ENCODE assay signal across 8 cellular contexts in genomic region chr1:231395051-231395995, GRCh38. TPM values are rescaled to one million over a fixed set of nuclear protein-coding genes. Genes with fewer than 3 reads are reported as not detected.
A peak's percentile ranks its signal among the peaks of the same experiment; 100 is the strongest.
DNase-seq lines count a peak whose midpoint lies in the region; ATAC-seq and TF ChIP-seq lines count a peak whose summit lies in the region.

No MANE protein-coding gene starts in this region.

- H3K36me3 Mint-ChIP-seq in dendritic cell treated with granulocyte-macrophage colony-stimulating factor and Interleukin-4, amounts not matched to agents 40 ng/mL and 50 ng/mL, for 4 days (ENCODE audit: low read depth): no peaks in the 10 kb centered on the region

- H2BK5ac ChIP-seq in mesendoderm (ENCODE audit: low read length): no peak overlapping the region

- H3K36me3 ChIP-seq in A673 (ENCODE audit: insufficient read depth, low read length, poor library complexity, severe bottlenecking) (no peaks in the 10 kb centered on the region), mesendoderm (ENCODE audit: control insufficient read depth, insufficient read depth, low read length) (no peaks in the 10 kb centered on the region)

- CTCF ChIA-PET in A673 (lab: Charles Lee): no interaction called here

- H3K18ac ChIP-seq in mesendoderm (ENCODE audit: low read length): peak overlapping the region; percentile 5

- no peak overlapping the region for H3K4ac ChIP-seq in mesendoderm (ENCODE audit: low read depth, low read length)

- DNase-seq in A673 (ENCODE audit: low spot score): peak; percentile 80
- DNase-seq in LoVo (ENCODE audit: low spot score): peak; percentile 63
- peak; percentile 90 for DNase-seq in mesendoderm
- no peak for DNase-seq in SHP77 (lab: John Stamatoyannopoulos, UW)
- no peak for DNase-seq in NCI-H2171 (lab: John Stamatoyannopoulos, UW)
- no peak for DNase-seq in globus pallidus (ENCODE audit: low spot score)

- H4K5ac ChIP-seq in mesendoderm (ENCODE audit: low read length): no peak overlapping the region

- no peak overlapping the region for H3K23ac ChIP-seq in mesendoderm (ENCODE audit: low read length)

- H3K4me3 ChIP-seq in A673 (ENCODE audit: low read depth, low read length, poor library complexity, severe bottlenecking): no peak overlapping the region
- no peak overlapping the region for H3K4me3 ChIP-seq in mesendoderm (ENCODE audit: low read length)

- TF ChIP-seq CTCF in A673 (conservative IDR thresholded peaks at IDR 0.05; ENCODE audit: low read depth, low read length): no peak

- H3K4me1 ChIP-seq in A673 (ENCODE audit: insufficient read depth, low read length, poor library complexity, severe bottlenecking) (peaks cover 16% of the 10 kb centered on the region), mesendoderm (ENCODE audit: control insufficient read depth, low read depth, low read length) (peaks cover 11% of the 10 kb centered on the region)

- no peak overlapping the region for H2BK120ac ChIP-seq in mesendoderm (ENCODE audit: low read depth, low read length)

- no peak overlapping the region for H4K8ac ChIP-seq in mesendoderm (ENCODE audit: low read depth, low read length)

- no peak overlapping the region for H2BK15ac ChIP-seq in mesendoderm (replicated peaks; ENCODE audit: low read depth)

- peaks cover 62% of the 10 kb centered on the region for H3K4me1 Mint-ChIP-seq in dendritic cell treated with granulocyte-macrophage colony-stimulating factor and Interleukin-4, amounts not matched to agents 40 ng/mL and 50 ng/mL, for 4 days (ENCODE audit: low read depth)

- H3K27me3 ChIP-seq in A673 (replicated peaks; ENCODE audit: insufficient read depth, low read depth, low read length, poor library complexity) (no peaks in the 10 kb centered on the region), mesendoderm (ENCODE audit: insufficient read depth, low read length, poor library complexity) (no peaks in the 10 kb centered on the region)

- POLR2A ChIA-PET in A673 (lab: Charles Lee; ENCODE audit: low non-redundant PET): interaction anchor here (0.6 kb wide), 1 partner anchor 54 kb away, joined by 3 read pairs; no protein-coding TSS in a partner anchor

- H3K79me2 ChIP-seq in mesendoderm (ENCODE audit: control insufficient read depth, insufficient read depth, low read length): no peaks in the 10 kb centered on the region

- H3K4me2 ChIP-seq in mesendoderm (ENCODE audit: low read length): no peak overlapping the region

- H2AK5ac ChIP-seq in mesendoderm (ENCODE audit: low read length): no peak overlapping the region

- H3K79me1 ChIP-seq in mesendoderm (ENCODE audit: low read length): no peaks in the 10 kb centered on the region

- no peaks in the 10 kb centered on the region for H3K27me3 Mint-ChIP-seq in dendritic cell treated with granulocyte-macrophage colony-stimulating factor and Interleukin-4, amounts not matched to agents 40 ng/mL and 50 ng/mL, for 4 days

- no peak overlapping the region for H3K56ac ChIP-seq in mesendoderm (ENCODE audit: low read length)

- no peak overlapping the region for H3K9ac ChIP-seq in mesendoderm (ENCODE audit: low read length)

- intact Hi-C loops in A673 (cut with micrococcal nuclease; ENCODE audit: unreplicated experiment): no loop called here
- intact Hi-C loops in dendritic cell treated with granulocyte-macrophage colony-stimulating factor and Interleukin-4, amounts not matched to agents 40 ng/mL and 50 ng/mL, for 4 days (cut with micrococcal nuclease): no loop called here

- no CpG with 5 or more reads among the region's 10 CpGs for WGBS in mesendoderm (ENCODE audit: extremely low coverage, insufficient coverage, low lambda C conversion rate)

- TSS peak; percentile 61 for BruUV-seq in A673 (replicated peaks; lab: Mats Ljungman, UMichigan)

- no peak overlapping the region for H3K4me3 Mint-ChIP-seq in dendritic cell treated with granulocyte-macrophage colony-stimulating factor and Interleukin-4, amounts not matched to agents 40 ng/mL and 50 ng/mL, for 4 days

- H3K27ac ChIP-seq in A673 (ENCODE audit: low read depth, low read length, poor library complexity, severe bottlenecking) (peak overlapping the region; percentile 75), mesendoderm (ENCODE audit: low read depth, low read length) (peak overlapping the region; percentile 36)

- H3K9me3 Mint-ChIP-seq in dendritic cell treated with granulocyte-macrophage colony-stimulating factor and Interleukin-4, amounts not matched to agents 40 ng/mL and 50 ng/mL, for 4 days: no peaks in the 10 kb centered on the region

- H3K27ac Mint-ChIP-seq in dendritic cell treated with granulocyte-macrophage colony-stimulating factor and Interleukin-4, amounts not matched to agents 40 ng/mL and 50 ng/mL, for 4 days: peak overlapping the region; percentile 35

- ATAC-seq in HG03039 (IDR thresholded peaks at IDR 0.05; ENCODE audit: unreplicated experiment): no peak

- H3K9me3 ChIP-seq in A673 (ENCODE audit: low read depth, low read length, poor library complexity, severe bottlenecking): no peaks in the 10 kb centered on the region

RNA-seq across cellular contexts. Expression of gene EGLN1, which starts 26.8 kb away (rescaled TPM):
- total RNA-seq in A673 (2021): 29.5 and 30.4 TPM in 2 replicates
- polyA plus RNA-seq in mesendoderm (2013, experiment 1 of 2): 3.9 TPM
- 4.0 TPM for polyA plus RNA-seq in mesendoderm (2013, experiment 2 of 2)

RNA-seq across cellular contexts. Expression of gene SPRTN, which starts 57.2 kb away (rescaled TPM):
- total RNA-seq in A673 (2021): 21.6 and 27.2 TPM in 2 replicates
- 12.6 TPM for polyA plus RNA-seq in mesendoderm (2013, experiment 1 of 2)
- polyA plus RNA-seq in mesendoderm (2013, experiment 2 of 2): 11.9 TPM

RNA-seq across cellular contexts. Expression of gene EXOC8, which starts 57.7 kb away (rescaled TPM):
- 13.0 and 13.8 TPM in 2 replicates for total RNA-seq in A673 (2021)
- polyA plus RNA-seq in mesendoderm (2013, experiment 1 of 2): 3.2 TPM
- polyA plus RNA-seq in mesendoderm (2013, experiment 2 of 2): 3.2 TPM

Comparison
In these comparisons a context has a peak if more than half of its experiments do, and no peak if none do; other contexts are left out.
1. DNase-seq: peak in A673 (single experiment), LoVo (single experiment) and mesendoderm (single experiment); none in SHP77 (0 of 2), NCI-H2171 (single experiment) and globus pallidus (single experiment).